1 cellular context compared by ENCODE assay signal in genomic region chrX:120453985-120454384, GRCh38.
A peak's percentile ranks its signal among the peaks of the same experiment; 100 is the strongest.
TF ChIP-seq lines count a peak whose summit lies in the region.

No MANE protein-coding gene starts in this region.

TF ChIP-seq in endothelial cell of umbilical vein, 7 proteins besides CTCF, POLR2A, EP300 and RAD21 (continued from another document):
- peak; percentile 36 for TF ChIP-seq JUN (IDR thresholded peaks at IDR 0.05; ENCODE audit: borderline replicate concordance, insufficient read depth, insufficient read length, low read depth)
- no peak for TF ChIP-seq MYC (IDR thresholded peaks at IDR 0.05; ENCODE audit: low read depth, low read length)
- peak; percentile 85 for TF ChIP-seq GATA2 (IDR thresholded peaks at IDR 0.05; ENCODE audit: insufficient read depth, insufficient read length, low read depth, low read length)
- TF ChIP-seq POLR2AphosphoS5 (IDR thresholded peaks at IDR 0.05; ENCODE audit: insufficient read depth, low read depth, low read length), result peak; percentile 26
- TF ChIP-seq FOS (IDR thresholded peaks at IDR 0.05; ENCODE audit: borderline replicate concordance, insufficient read depth, low read length), result peak; percentile 63
- TF ChIP-seq MAX (IDR thresholded peaks at IDR 0.05; ENCODE audit: insufficient read depth, insufficient read length), result no peak
